ENCODE assay signal across 30 cellular contexts in the genomic region with DNA sequence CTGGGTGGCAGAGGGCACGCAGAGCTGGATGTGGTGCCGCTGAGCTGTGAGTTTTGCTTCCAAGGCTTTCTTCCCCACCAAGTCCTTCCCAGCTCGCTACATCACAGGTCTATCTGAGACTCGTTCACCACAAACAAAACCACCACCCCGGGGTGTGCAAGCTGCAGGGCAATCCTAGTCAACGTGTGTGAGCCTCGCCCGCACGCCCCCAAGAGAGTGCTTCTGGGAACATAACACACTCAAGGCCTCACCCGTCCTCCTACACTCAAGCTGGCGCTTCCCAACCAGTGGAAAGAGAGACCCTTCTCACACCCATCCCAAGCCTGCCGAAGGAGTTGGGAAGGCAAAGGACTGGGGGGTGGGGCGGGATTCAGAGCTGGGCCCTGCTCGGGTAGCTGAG.
"Had no signal": no experiment of that assay in that cellular context is flagged by ENCODE, and none has a peak within 500 bp of the region (broad histone marks: within the 10 kb centered on the region; RNA-seq: fewer than 3 reads in every experiment).

No MANE protein-coding gene starts in this region.

- H3K27ac ChIP-seq: Peyer's patch had no signal

- H3K9me3 ChIP-seq: MG63, Peyer's patch had no signal

- H3K27ac Mint-ChIP-seq: activated CD4-positive, alpha-beta memory T cell treated with anti-CD3 and anti-CD28 coated beads for 36 hours; activated CD4-positive, alpha-beta T cell treated with anti-CD3 and anti-CD28 coated beads, Interleukin-2, amount 10 ng/mL, durations not matched to agents 24 days and 14 days; activated naive CD4-positive, alpha-beta T cell treated with anti-CD3 and anti-CD28 coated beads for 36 hours; activated naive CD8-positive, alpha-beta T cell; activated naive CD8-positive, alpha-beta T cell treated with anti-CD3 and anti-CD28 coated beads, Interleukin-2, amount 50 U/mL, for 24 hours; activated T-helper 1 cell treated with anti-CD3 and anti-CD28 coated beads, Interleukin-12 subunit alpha, Interleukin-12 subunit beta, Interleukin-2, Interleukin-4 antibody, amounts not matched to agents 30 ng/mL and 10 ng/mL and 1 ng/mL, durations not matched to agents 14 hours and 24 hours and 36 hours had no signal

- H3K4me3 ChIP-seq: MG63, Peyer's patch had no signal

- H3K4me1 Mint-ChIP-seq: brain had no signal

- DNase-seq: activated CD4-positive, alpha-beta memory T cell treated with anti-CD3 and anti-CD28 coated beads for 36 hours; activated CD4-positive, alpha-beta T cell treated with anti-CD3 and anti-CD28 coated beads, Interleukin-2, amount 10 ng/mL, durations not matched to agents 24 days and 14 days; activated CD8-positive, alpha-beta memory T cell treated with anti-CD3 and anti-CD28 coated beads, Interleukin-2, amount 50 U/mL, for 4 hours; activated gamma-delta T cell treated with Interleukin-2 at 50 U/mL for 16 hours; activated naive CD4-positive, alpha-beta T cell treated with anti-CD3 and anti-CD28 coated beads for 36 hours; activated naive CD8-positive, alpha-beta T cell treated with anti-CD3 and anti-CD28 coated beads, Interleukin-2, amount 50 U/mL, for 24 hours; activated T-cell treated with anti-CD3 and anti-CD28 coated beads for 4 hours; activated T-cell treated with anti-CD3 and anti-CD28 coated beads, Interleukin-2, amount 50 U/mL, for 4 hours; Kasumi-1; KG1; MG63; NCI-H1048; NCI-H1105 treated with DMSO at 0.1 percent for 48 hours; NCI-H1436 treated with DMSO at 0.1 percent for 48 hours; NCI-H1694 treated with DMSO at 0.1 percent for 48 hours; NCI-H2029 treated with DMSO at 0.1 percent for 48 hours; NCI-H2171; NCI-H510A; NCI-H526; NCI-H748 treated with DMSO at 0.1 percent for 48 hours; NK-92 treated with Interleukin-12 subunit alpha and Interleukin-12 subunit beta, amount 100 ng/mL, for 24 hours; PC-3; Peyer's patch; RPMI8226; T1000 had no signal

- H3K4me3 Mint-ChIP-seq: activated CD4-positive, alpha-beta memory T cell treated with anti-CD3 and anti-CD28 coated beads for 36 hours; activated CD4-positive, alpha-beta T cell treated with anti-CD3 and anti-CD28 coated beads, Interleukin-2, amount 10 ng/mL, durations not matched to agents 24 days and 14 days; activated naive CD4-positive, alpha-beta T cell treated with anti-CD3 and anti-CD28 coated beads for 36 hours; activated naive CD8-positive, alpha-beta T cell; activated naive CD8-positive, alpha-beta T cell treated with anti-CD3 and anti-CD28 coated beads, Interleukin-2, amount 50 U/mL, for 24 hours; activated T-cell treated with anti-CD3 and anti-CD28 coated beads, Interleukin-2, amount 50 U/mL, for 4 hours; activated T-helper 1 cell treated with anti-CD3 and anti-CD28 coated beads, Interleukin-12 subunit alpha, Interleukin-12 subunit beta, Interleukin-2, Interleukin-4 antibody, amounts not matched to agents 30 ng/mL and 10 ng/mL and 1 ng/mL, durations not matched to agents 14 hours and 24 hours and 36 hours; brain; central memory CD8-positive, alpha-beta T cell had no signal

- H3K9me3 Mint-ChIP-seq: activated CD4-positive, alpha-beta memory T cell treated with anti-CD3 and anti-CD28 coated beads for 36 hours; activated CD4-positive, alpha-beta T cell treated with anti-CD3 and anti-CD28 coated beads, Interleukin-2, amount 10 ng/mL, durations not matched to agents 24 days and 14 days; activated naive CD4-positive, alpha-beta T cell treated with anti-CD3 and anti-CD28 coated beads for 36 hours; activated naive CD8-positive, alpha-beta T cell treated with anti-CD3 and anti-CD28 coated beads, Interleukin-2, amount 50 U/mL, for 24 hours; activated T-cell treated with anti-CD3 and anti-CD28 coated beads, Interleukin-2, amount 50 U/mL, for 4 hours; activated T-helper 1 cell treated with anti-CD3 and anti-CD28 coated beads, Interleukin-12 subunit alpha, Interleukin-12 subunit beta, Interleukin-2, Interleukin-4 antibody, amounts not matched to agents 30 ng/mL and 10 ng/mL and 1 ng/mL, durations not matched to agents 14 hours and 24 hours and 36 hours; brain; central memory CD8-positive, alpha-beta T cell had no signal

- H3K27me3 ChIP-seq: MG63, Peyer's patch had no signal

- H3K27me3 Mint-ChIP-seq: activated CD4-positive, alpha-beta memory T cell treated with anti-CD3 and anti-CD28 coated beads for 36 hours; activated CD4-positive, alpha-beta T cell treated with anti-CD3 and anti-CD28 coated beads, Interleukin-2, amount 10 ng/mL, durations not matched to agents 24 days and 14 days; activated naive CD8-positive, alpha-beta T cell; activated naive CD8-positive, alpha-beta T cell treated with anti-CD3 and anti-CD28 coated beads, Interleukin-2, amount 50 U/mL, for 24 hours; brain; central memory CD8-positive, alpha-beta T cell had no signal

- FAIRE-seq: TTC549 had no signal

- H3K4me1 ChIP-seq: Peyer's patch had no signal
